1 cellular context compared by ENCODE assay signal in genomic region chrX:20531667-20532066, GRCh38.
TF ChIP-seq lines count a peak whose summit lies in the region.

No MANE protein-coding gene starts in this region.

TF ChIP-seq in HepG2, 621 proteins besides CTCF, POLR2A, EP300 and RAD21 (continued from another document):
- no peak for TF ChIP-seq ZBTB4 (CRISPR knock-in tag; IDR thresholded peaks at IDR 0.05; ENCODE audit: borderline replicate concordance)
- TF ChIP-seq ZNF512 (CRISPR knock-in tag; IDR thresholded peaks at IDR 0.05) = no peak
